In the genomic region with DNA sequence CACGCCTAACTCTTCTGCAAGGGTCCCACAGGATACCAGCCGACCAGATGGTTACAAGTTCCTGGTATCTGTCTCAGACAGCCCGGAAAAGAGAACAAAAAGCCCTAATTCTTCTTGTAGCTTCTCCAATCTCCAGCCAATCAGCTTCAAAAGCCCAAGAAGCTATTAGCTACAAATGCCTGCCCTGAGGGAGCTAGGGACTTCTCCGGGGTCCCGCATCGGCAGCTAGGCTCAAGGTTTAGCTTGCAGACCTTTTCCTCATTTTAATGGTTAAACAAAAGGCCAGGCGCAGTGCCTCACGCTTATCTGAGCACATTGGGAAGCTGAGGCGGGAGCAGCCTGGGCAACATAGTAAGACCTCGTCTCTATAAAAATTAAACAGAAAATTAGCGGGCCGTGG, we compare ENCODE assay signal across 1 cellular context.
TF ChIP-seq lines count a peak whose summit lies in the region.

No MANE protein-coding gene starts in this region.

TF ChIP-seq in HepG2, 621 proteins besides CTCF, POLR2A, EP300 and RAD21:
- TF ChIP-seq, protein P1, sequence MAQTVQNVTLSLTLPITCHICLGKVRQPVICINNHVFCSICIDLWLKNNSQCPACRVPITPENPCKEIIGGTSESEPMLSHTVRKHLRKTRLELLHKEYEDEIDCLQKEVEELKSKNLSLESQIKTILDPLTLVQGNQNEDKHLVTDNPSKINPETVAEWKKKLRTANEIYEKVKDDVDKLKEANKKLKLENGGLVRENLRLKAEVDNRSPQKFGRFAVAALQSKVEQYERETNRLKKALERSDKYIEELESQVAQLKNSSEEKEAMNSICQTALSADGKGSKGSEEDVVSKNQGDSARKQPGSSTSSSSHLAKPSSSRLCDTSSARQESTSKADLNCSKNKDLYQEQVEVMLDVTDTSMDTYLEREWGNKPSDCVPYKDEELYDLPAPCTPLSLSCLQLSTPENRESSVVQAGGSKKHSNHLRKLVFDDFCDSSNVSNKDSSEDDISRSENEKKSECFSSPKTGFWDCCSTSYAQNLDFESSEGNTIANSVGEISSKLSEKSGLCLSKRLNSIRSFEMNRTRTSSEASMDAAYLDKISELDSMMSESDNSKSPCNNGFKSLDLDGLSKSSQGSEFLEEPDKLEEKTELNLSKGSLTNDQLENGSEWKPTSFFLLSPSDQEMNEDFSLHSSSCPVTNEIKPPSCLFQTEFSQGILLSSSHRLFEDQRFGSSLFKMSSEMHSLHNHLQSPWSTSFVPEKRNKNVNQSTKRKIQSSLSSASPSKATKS (CRISPR knock-in tag; IDR thresholded peaks at IDR 0.05), result no peak
- TF ChIP-seq, protein P2, sequence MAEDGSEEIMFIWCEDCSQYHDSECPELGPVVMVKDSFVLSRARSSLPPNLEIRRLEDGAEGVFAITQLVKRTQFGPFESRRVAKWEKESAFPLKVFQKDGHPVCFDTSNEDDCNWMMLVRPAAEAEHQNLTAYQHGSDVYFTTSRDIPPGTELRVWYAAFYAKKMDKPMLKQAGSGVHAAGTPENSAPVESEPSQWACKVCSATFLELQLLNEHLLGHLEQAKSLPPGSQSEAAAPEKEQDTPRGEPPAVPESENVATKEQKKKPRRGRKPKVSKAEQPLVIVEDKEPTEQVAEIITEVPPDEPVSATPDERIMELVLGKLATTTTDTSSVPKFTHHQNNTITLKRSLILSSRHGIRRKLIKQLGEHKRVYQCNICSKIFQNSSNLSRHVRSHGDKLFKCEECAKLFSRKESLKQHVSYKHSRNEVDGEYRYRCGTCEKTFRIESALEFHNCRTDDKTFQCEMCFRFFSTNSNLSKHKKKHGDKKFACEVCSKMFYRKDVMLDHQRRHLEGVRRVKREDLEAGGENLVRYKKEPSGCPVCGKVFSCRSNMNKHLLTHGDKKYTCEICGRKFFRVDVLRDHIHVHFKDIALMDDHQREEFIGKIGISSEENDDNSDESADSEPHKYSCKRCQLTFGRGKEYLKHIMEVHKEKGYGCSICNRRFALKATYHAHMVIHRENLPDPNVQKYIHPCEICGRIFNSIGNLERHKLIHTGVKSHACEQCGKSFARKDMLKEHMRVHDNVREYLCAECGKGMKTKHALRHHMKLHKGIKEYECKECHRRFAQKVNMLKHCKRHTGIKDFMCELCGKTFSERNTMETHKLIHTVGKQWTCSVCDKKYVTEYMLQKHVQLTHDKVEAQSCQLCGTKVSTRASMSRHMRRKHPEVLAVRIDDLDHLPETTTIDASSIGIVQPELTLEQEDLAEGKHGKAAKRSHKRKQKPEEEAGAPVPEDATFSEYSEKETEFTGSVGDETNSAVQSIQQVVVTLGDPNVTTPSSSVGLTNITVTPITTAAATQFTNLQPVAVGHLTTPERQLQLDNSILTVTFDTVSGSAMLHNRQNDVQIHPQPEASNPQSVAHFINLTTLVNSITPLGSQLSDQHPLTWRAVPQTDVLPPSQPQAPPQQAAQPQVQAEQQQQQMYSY (CRISPR knock-in tag; IDR thresholded peaks at IDR 0.05), result no peak
- no peak for TF ChIP-seq ZNF234 (CRISPR knock-in tag; conservative IDR thresholded peaks at IDR 0.05)
- no peak for TF ChIP-seq PRPF4 (IDR thresholded peaks at IDR 0.05; ENCODE audit: low read depth, low read length, poor library complexity, severe bottlenecking)
- TF ChIP-seq, protein P3, sequence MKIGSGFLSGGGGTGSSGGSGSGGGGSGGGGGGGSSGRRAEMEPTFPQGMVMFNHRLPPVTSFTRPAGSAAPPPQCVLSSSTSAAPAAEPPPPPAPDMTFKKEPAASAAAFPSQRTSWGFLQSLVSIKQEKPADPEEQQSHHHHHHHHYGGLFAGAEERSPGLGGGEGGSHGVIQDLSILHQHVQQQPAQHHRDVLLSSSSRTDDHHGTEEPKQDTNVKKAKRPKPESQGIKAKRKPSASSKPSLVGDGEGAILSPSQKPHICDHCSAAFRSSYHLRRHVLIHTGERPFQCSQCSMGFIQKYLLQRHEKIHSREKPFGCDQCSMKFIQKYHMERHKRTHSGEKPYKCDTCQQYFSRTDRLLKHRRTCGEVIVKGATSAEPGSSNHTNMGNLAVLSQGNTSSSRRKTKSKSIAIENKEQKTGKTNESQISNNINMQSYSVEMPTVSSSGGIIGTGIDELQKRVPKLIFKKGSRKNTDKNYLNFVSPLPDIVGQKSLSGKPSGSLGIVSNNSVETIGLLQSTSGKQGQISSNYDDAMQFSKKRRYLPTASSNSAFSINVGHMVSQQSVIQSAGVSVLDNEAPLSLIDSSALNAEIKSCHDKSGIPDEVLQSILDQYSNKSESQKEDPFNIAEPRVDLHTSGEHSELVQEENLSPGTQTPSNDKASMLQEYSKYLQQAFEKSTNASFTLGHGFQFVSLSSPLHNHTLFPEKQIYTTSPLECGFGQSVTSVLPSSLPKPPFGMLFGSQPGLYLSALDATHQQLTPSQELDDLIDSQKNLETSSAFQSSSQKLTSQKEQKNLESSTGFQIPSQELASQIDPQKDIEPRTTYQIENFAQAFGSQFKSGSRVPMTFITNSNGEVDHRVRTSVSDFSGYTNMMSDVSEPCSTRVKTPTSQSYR (CRISPR knock-in tag; IDR thresholded peaks at IDR 0.05; ENCODE audit: borderline replicate concordance), result no peak
- no peak for TF ChIP-seq MTA1 (CRISPR knock-in tag; IDR thresholded peaks at IDR 0.05; ENCODE audit: borderline replicate concordance)
- TF ChIP-seq, protein P4, sequence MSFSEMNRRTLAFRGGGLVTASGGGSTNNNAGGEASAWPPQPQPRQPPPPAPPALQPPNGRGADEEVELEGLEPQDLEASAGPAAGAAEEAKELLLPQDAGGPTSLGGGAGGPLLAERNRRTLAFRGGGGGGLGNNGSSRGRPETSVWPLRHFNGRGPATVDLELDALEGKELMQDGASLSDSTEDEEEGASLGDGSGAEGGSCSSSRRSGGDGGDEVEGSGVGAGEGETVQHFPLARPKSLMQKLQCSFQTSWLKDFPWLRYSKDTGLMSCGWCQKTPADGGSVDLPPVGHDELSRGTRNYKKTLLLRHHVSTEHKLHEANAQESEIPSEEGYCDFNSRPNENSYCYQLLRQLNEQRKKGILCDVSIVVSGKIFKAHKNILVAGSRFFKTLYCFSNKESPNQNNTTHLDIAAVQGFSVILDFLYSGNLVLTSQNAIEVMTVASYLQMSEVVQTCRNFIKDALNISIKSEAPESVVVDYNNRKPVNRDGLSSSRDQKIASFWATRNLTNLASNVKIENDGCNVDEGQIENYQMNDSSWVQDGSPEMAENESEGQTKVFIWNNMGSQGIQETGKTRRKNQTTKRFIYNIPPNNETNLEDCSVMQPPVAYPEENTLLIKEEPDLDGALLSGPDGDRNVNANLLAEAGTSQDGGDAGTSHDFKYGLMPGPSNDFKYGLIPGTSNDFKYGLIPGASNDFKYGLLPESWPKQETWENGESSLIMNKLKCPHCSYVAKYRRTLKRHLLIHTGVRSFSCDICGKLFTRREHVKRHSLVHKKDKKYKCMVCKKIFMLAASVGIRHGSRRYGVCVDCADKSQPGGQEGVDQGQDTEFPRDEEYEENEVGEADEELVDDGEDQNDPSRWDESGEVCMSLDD (CRISPR knock-in tag; IDR thresholded peaks at IDR 0.05; ENCODE audit: borderline replicate concordance), result no peak
- no peak for TF ChIP-seq SATB2 (CRISPR knock-in tag; IDR thresholded peaks at IDR 0.05)
- TF ChIP-seq ZNF350 (CRISPR knock-in tag; IDR thresholded peaks at IDR 0.05; ENCODE audit: borderline replicate concordance, low read depth), result no peak
- TF ChIP-seq REPIN1 (CRISPR knock-in tag; IDR thresholded peaks at IDR 0.05; ENCODE audit: borderline replicate concordance, low read depth), result no peak
- no peak for TF ChIP-seq ZNF333 (CRISPR knock-in tag; IDR thresholded peaks at IDR 0.05; ENCODE audit: borderline replicate concordance)
